8 cellular contexts compared by ENCODE assay signal in the genomic region with DNA sequence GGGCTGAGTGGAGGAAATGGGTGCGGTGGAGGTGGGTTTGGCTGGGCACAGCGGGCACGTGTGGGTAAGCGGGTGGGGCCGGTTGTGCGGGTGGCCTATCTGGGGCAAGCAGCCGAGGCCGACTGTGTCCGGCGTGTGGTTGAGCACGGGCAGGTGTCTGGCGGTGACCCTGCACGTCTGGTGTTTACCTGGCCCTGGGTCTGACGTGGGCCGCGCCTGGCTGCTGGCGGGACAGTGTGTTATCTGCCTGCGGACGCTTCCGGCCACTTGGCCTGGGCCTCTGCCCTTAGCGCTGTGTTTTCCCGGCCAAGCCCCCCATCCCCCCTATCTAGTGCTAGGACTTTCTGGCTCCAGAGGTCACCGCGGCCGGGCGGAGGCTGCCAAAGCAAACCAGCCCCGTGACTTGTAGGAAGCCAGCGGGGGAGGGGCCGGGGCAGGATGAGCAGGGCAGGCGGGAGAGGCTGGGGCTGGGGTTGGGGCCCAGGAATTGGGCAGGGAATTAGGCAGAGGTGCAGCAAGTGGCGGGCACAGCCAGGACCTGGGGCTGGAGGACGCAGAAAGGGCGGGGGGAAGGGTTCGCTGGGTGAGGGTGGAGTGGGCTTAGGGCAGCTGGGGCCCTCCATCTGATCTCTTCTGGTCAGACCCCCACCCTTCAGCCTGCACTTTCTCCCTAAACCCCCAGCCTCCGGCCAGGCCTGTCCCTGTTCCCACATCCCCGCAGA. TPM values are rescaled to one million over a fixed set of nuclear protein-coding genes. Genes with fewer than 3 reads are reported as not detected.
DNase-seq lines count a peak whose midpoint lies in the region; ATAC-seq and TF ChIP-seq lines count a peak whose summit lies in the region.

No MANE protein-coding gene starts in this region.

- peaks cover 44% of the 10 kb centered on the region for H3K4me1 Mint-ChIP-seq in memory B cell
- H3K4me1 Mint-ChIP-seq in T-helper 2 cell treated with Interferon-gamma antibody and Interleukin-4, amounts not matched to agents 5 μg/mL and 100 μg/mL, for 36 hours (ENCODE audit: low read depth) = peaks cover 16% of the 10 kb centered on the region

- peak; percentile 70 for DNase-seq in activated effector memory CD4-positive, alpha-beta T cell treated with anti-CD3 and anti-CD28 coated beads, Interleukin-2, amount 50 U/mL, for 16 hours
- no peak for DNase-seq in activated effector memory CD4-positive, alpha-beta T cell treated with Interleukin-2 at 50 U/mL for 16 hours
- DNase-seq in dorsolateral prefrontal cortex (peak; percentile 61 to 87 (median 76)), memory B cell (ENCODE audit: low spot score in 2 of 2) (no peak), stomach (peak; percentile 96), NCI-H524 (lab: John Stamatoyannopoulos, UW) (no peak)
- no peak for DNase-seq in T-helper 2 cell treated with Interferon-gamma antibody and Interleukin-4, amounts not matched to agents 5 μg/mL and 100 μg/mL, for 36 hours (ENCODE audit: low spot score)

- H3K27ac Mint-ChIP-seq in memory B cell = no peak overlapping the region
- no peak overlapping the region for H3K27ac Mint-ChIP-seq in T-helper 2 cell treated with Interferon-gamma antibody and Interleukin-4, amounts not matched to agents 5 μg/mL and 100 μg/mL, for 36 hours

- 5 to 14% (median 7%) methylated on average over 20 to 36 of the region's 36 CpGs for WGBS in stomach, 5 donors

- TF ChIP-seq EP300 in stomach (IDR thresholded peaks at IDR 0.05) = peak; percentile 16

- peaks cover 30 to 87% (median 58%) of the 10 kb centered on the region in 4 donors for H3K4me1 ChIP-seq in stomach

- intact Hi-C loops in dorsolateral prefrontal cortex (cut with DNase I) (loop anchor here in 1 of 2 donors (5.0 to 10.0 kb wide), 2 partner anchors 96 to 224 kb away; partner anchors contain the start of genes FXYD1, LGI4 and USF2), stomach (cut with DNase I; ENCODE audit: low total_unique reads) (no loop called here)

- H3K9me3 ChIP-seq in stomach = no peaks in the 10 kb centered on the region

- no peaks in the 10 kb centered on the region for H3K27me3 ChIP-seq in dorsolateral prefrontal cortex
- H3K27me3 ChIP-seq in stomach = peaks cover 0 to 33% (median 0%) of the 10 kb centered on the region in 3 donors

- H3K36me3 ChIP-seq in stomach = no peaks in the 10 kb centered on the region

- H3K27ac ChIP-seq in dorsolateral prefrontal cortex (peak overlapping the region in 57 of 59 donors; percentile 16 to 97 (median 81)), stomach (peak overlapping the region; percentile 79 to 92 (median 86))

- H3K36me3 Mint-ChIP-seq in memory B cell = no peaks in the 10 kb centered on the region
- H3K36me3 Mint-ChIP-seq in T-helper 2 cell treated with Interferon-gamma antibody and Interleukin-4, amounts not matched to agents 5 μg/mL and 100 μg/mL, for 36 hours (ENCODE audit: low read depth) = no peaks in the 10 kb centered on the region

- ATAC-seq in memory B cell (ENCODE audit: low read depth) (no peak), HG03045 (IDR thresholded peaks at IDR 0.05; ENCODE audit: unreplicated experiment) (no peak)

- H3K9me3 Mint-ChIP-seq in memory B cell = no peaks in the 10 kb centered on the region
- H3K9me3 Mint-ChIP-seq in T-helper 2 cell treated with Interferon-gamma antibody and Interleukin-4, amounts not matched to agents 5 μg/mL and 100 μg/mL, for 36 hours = no peaks in the 10 kb centered on the region

- peak overlapping the region in 28 of 59 donors; percentile 6 to 42 (median 23) for H3K4me3 ChIP-seq in dorsolateral prefrontal cortex
- peak overlapping the region; percentile 18 to 41 (median 22) for H3K4me3 ChIP-seq in stomach

- no peak for TF ChIP-seq POLR2A in stomach (IDR thresholded peaks at IDR 0.05)

- peaks cover 28% of the 10 kb centered on the region for H3K27me3 Mint-ChIP-seq in memory B cell
- H3K27me3 Mint-ChIP-seq in T-helper 2 cell treated with Interferon-gamma antibody and Interleukin-4, amounts not matched to agents 5 μg/mL and 100 μg/mL, for 36 hours (ENCODE audit: low read depth) = peaks cover 19% of the 10 kb centered on the region

- H3K4me3 Mint-ChIP-seq in memory B cell = peak overlapping the region; percentile 79
- no peak overlapping the region for H3K4me3 Mint-ChIP-seq in T-helper 2 cell treated with Interferon-gamma antibody and Interleukin-4, amounts not matched to agents 5 μg/mL and 100 μg/mL, for 36 hours

- TF ChIP-seq CTCF in dorsolateral prefrontal cortex (IDR thresholded peaks at IDR 0.05 in 54 of 56, conservative IDR thresholded peaks at IDR 0.05 in 2 of 56; ENCODE audit: low read depth in 1 of 56, partially characterized antibody in 56 of 56) = no peak
- TF ChIP-seq CTCF in stomach (IDR thresholded peaks at IDR 0.05) = no peak

RNA-seq across cellular contexts. Expression of gene HPN, which starts 0.5 kb away (rescaled TPM):
- 10 to 100 TPM in 11 of 120 experiments, 1 to 10 TPM in 109; 1.0 to 16.3 (median 6.0) TPM for total RNA-seq in dorsolateral prefrontal cortex
- total RNA-seq in stomach = 10 to 100 TPM in 4 of 5 donors, not detected in 1; 14.7 to 45.2 (median 21.9) TPM
- polyA plus RNA-seq in stomach = 10 to 100 TPM; 19.2 to 39.4 (median 33.7) TPM

RNA-seq across cellular contexts. Expression of gene SCN1B, which starts 10.7 kb away (rescaled TPM):
- 100 to 1,000 TPM in 117 of 120 experiments, 10 to 100 TPM in 3; 65.9 to 457 (median 199) TPM for total RNA-seq in dorsolateral prefrontal cortex
- total RNA-seq in stomach = 10 to 100 TPM in 1 of 5 donors, 1 to 10 TPM in 3, not detected in 1; 1.3 to 36.6 (median 3.5) TPM
- polyA plus RNA-seq in stomach = 1 to 10 TPM; 3.7 to 8.6 (median 6.1) TPM

RNA-seq across cellular contexts. Expression of gene GRAMD1A, which starts 40.9 kb away (rescaled TPM):
- 10 to 100 TPM; 38.8 to 93.6 (median 54.7) TPM for total RNA-seq in dorsolateral prefrontal cortex
- 10 to 100 TPM; 39.7 to 74.1 (median 48.1) TPM for total RNA-seq in stomach
- 10 to 100 TPM; 29.8 to 52.2 (median 34.4) TPM for polyA plus RNA-seq in stomach

Comparison
In these comparisons a context has a peak if more than half of its experiments do, and no peak if none do; other contexts are left out.
1. DNase-seq: peak in activated effector memory CD4-positive, alpha-beta T cell treated with anti-CD3 and anti-CD28 coated beads, Interleukin-2, amount 50 U/mL, for 16 hours (single experiment), dorsolateral prefrontal cortex (10 of 10) and stomach (single experiment); none in activated effector memory CD4-positive, alpha-beta T cell treated with Interleukin-2 at 50 U/mL for 16 hours (single experiment), memory B cell (0 of 2), NCI-H524 (0 of 2) and T-helper 2 cell treated with Interferon-gamma antibody and Interleukin-4, amounts not matched to agents 5 μg/mL and 100 μg/mL, for 36 hours (single experiment).